28 cellular contexts compared by ENCODE assay signal in genomic region chr9:124454791-124455443, GRCh38. TPM values are rescaled to one million over a fixed set of nuclear protein-coding genes. Genes with fewer than 3 reads are reported as not detected.
"Had no signal": no experiment of that assay in that cellular context is flagged by ENCODE, and none has a peak within 500 bp of the region (broad histone marks: within the 10 kb centered on the region; RNA-seq: fewer than 3 reads in every experiment).

No MANE protein-coding gene starts in this region.

- ATAC-seq: foreskin keratinocyte; heart left ventricle; left ventricle myocardium superior; naive thymus-derived CD4-positive, alpha-beta T cell had no signal

- H3K36me3 ChIP-seq: esophagus muscularis mucosa, heart left ventricle, right atrium auricular region, suprapubic skin, tibial nerve had no signal

- H3K9me3 ChIP-seq: esophagus muscularis mucosa, heart left ventricle, right atrium auricular region, suprapubic skin, tibial nerve had no signal

- H3K4me1 ChIP-seq: foreskin keratinocyte, parathyroid adenoma had no signal

- H3K27ac Mint-ChIP-seq: activated naive CD8-positive, alpha-beta T cell; naive thymus-derived CD4-positive, alpha-beta T cell; T-helper 1 cell treated with Interleukin-12 subunit alpha and Interleukin-12 subunit beta and Interleukin-4 antibody, amounts not matched to agents 30 μg/mL and 1 μg/mL, for 36 hours had no signal

- H3K27ac ChIP-seq: esophagus muscularis mucosa, foreskin keratinocyte, heart left ventricle, parathyroid adenoma, right atrium auricular region, suprapubic skin, tibial nerve, VCaP had no signal

- H3K4me3 Mint-ChIP-seq: activated naive CD8-positive, alpha-beta T cell; naive thymus-derived CD4-positive, alpha-beta T cell; T-helper 1 cell treated with Interleukin-12 subunit alpha and Interleukin-12 subunit beta and Interleukin-4 antibody, amounts not matched to agents 30 μg/mL and 1 μg/mL, for 36 hours had no signal

- H3K4me3 ChIP-seq: esophagus muscularis mucosa, heart left ventricle, right atrium auricular region, suprapubic skin, tibial nerve had no signal

- H3K9me3 Mint-ChIP-seq: naive thymus-derived CD4-positive, alpha-beta T cell; T-helper 1 cell treated with Interleukin-12 subunit alpha and Interleukin-12 subunit beta and Interleukin-4 antibody, amounts not matched to agents 30 μg/mL and 1 μg/mL, for 36 hours had no signal

- H3K36me3 Mint-ChIP-seq: activated naive CD8-positive, alpha-beta T cell; naive thymus-derived CD4-positive, alpha-beta T cell had no signal

- DNase-seq: activated CD4-positive, alpha-beta T cell treated with anti-CD3 and anti-CD28 coated beads for 4 hours; activated CD4-positive, alpha-beta T cell treated with anti-CD3 and anti-CD28 coated beads, Interleukin-2, amount 50 U/mL, for 48 hours; activated CD8-positive, alpha-beta memory T cell treated with anti-CD3 and anti-CD28 coated beads for 24 hours; activated effector memory CD4-positive, alpha-beta T cell treated with Interleukin-2 at 50 U/mL for 16 hours; activated naive CD4-positive, alpha-beta T cell treated with Interleukin-2 at 50 U/mL for 16 hours; central memory CD4-positive, alpha-beta T cell; dermis blood vessel endothelial cell; effector CD4-positive, alpha-beta T cell; foreskin keratinocyte; heart left ventricle; hypothalamus; left ventricle myocardium superior; mammary epithelial cell; naive thymus-derived CD4-positive, alpha-beta T cell; nucleus accumbens; stimulated activated naive CD4-positive, alpha-beta T cell; T-helper 9 cell had no signal

RNA-seq across cellular contexts. Expression of gene ADGRD2, which starts 4.7 kb away (rescaled TPM):
- total RNA-seq: dermis blood vessel endothelial cell; esophagus muscularis mucosa; heart left ventricle; left ventricle myocardium superior; naive thymus-derived CD4-positive, alpha-beta T cell; pulmonary artery endothelial cell; right atrium auricular region; tibial nerve; urinary bladder had no signal
- polyA plus RNA-seq: heart left ventricle; naive thymus-derived CD4-positive, alpha-beta T cell; neural cell; urinary bladder had no signal

RNA-seq across cellular contexts. Expression of gene NR5A1, which starts 52.3 kb away (rescaled TPM):
- total RNA-seq: dermis blood vessel endothelial cell, foreskin keratinocyte, heart left ventricle, left ventricle myocardium superior, mammary epithelial cell, pulmonary artery endothelial cell, right atrium auricular region, suprapubic skin, tibial nerve, urinary bladder had no signal
- polyA plus RNA-seq: foreskin keratinocyte; mammary epithelial cell; naive thymus-derived CD4-positive, alpha-beta T cell; urinary bladder had no signal
